8 cellular contexts compared by ENCODE assay signal in genomic region chr5:115179959-115180709, GRCh38. TPM values are rescaled to one million over a fixed set of nuclear protein-coding genes. Genes with fewer than 3 reads are reported as not detected.
A peak's percentile ranks its signal among the peaks of the same experiment; 100 is the strongest.
DNase-seq lines count a peak whose midpoint lies in the region; ATAC-seq and TF ChIP-seq lines count a peak whose summit lies in the region.

No MANE protein-coding gene starts in this region.

- peak; percentile 71 for ATAC-seq in GM19372 (IDR thresholded peaks at IDR 0.05; ENCODE audit: low read depth, unreplicated experiment)
- no peak for ATAC-seq in HG03469 (IDR thresholded peaks at IDR 0.05; ENCODE audit: unreplicated experiment)

- no peak overlapping the region for H3K27ac Mint-ChIP-seq in endodermal cell

- H3K27me3 ChIP-seq in SU-DHL-6 (ENCODE audit: low read length) (no peaks in the 10 kb centered on the region), endodermal cell (ENCODE audit: control insufficient read depth, insufficient read depth, low read length, poor library complexity, severe bottlenecking) (peaks cover 63% of the 10 kb centered on the region), mononuclear cell (ENCODE audit: insufficient read depth, low read length) (peaks cover 98% of the 10 kb centered on the region)

- H3K36me3 ChIP-seq in SU-DHL-6 (ENCODE audit: low read length), result no peaks in the 10 kb centered on the region
- no peaks in the 10 kb centered on the region for H3K36me3 ChIP-seq in endodermal cell (ENCODE audit: control insufficient read depth, insufficient read depth, low read length)
- H3K36me3 ChIP-seq in urinary bladder (ENCODE audit: insufficient read depth), result no peaks in the 10 kb centered on the region

- no peaks in the 10 kb centered on the region for H4K20me1 ChIP-seq in SU-DHL-6 (ENCODE audit: low read depth, low read length)

- H3F3A ChIP-seq in SU-DHL-6 (ENCODE audit: insufficient read depth), result peaks cover 9% of the 10 kb centered on the region; the same call in 1 of the 2 replicates

- H3K9me3 ChIP-seq in SU-DHL-6 (ENCODE audit: insufficient read depth, low read length), result no peaks in the 10 kb centered on the region
- H3K9me3 ChIP-seq in endodermal cell (ENCODE audit: control insufficient read depth, low read length), result no peaks in the 10 kb centered on the region
- no peaks in the 10 kb centered on the region for H3K9me3 ChIP-seq in mononuclear cell (ENCODE audit: low read depth, low read length)

- no peaks in the 10 kb centered on the region for H3K4me1 Mint-ChIP-seq in endodermal cell

- no peaks in the 10 kb centered on the region for H3K9me3 Mint-ChIP-seq in endodermal cell

- 0% methylated on average over 40 to 62 of the region's 62 CpGs for WGBS in endodermal cell (ENCODE audit: insufficient coverage in 1 of 2, insufficient read length in 1 of 2), 2 experiments
- under 1% methylated on average over 62 of the region's 62 CpGs for WGBS in urinary bladder

- H3K9me2 ChIP-seq in SU-DHL-6 (replicated peaks; ENCODE audit: insufficient read depth, low read length), result no peaks in the 10 kb centered on the region

- TF ChIP-seq CTCF in SU-DHL-6 (IDR thresholded peaks at IDR 0.05; ENCODE audit: insufficient read depth, low read length, poor library complexity, severe bottlenecking), result no peak
- TF ChIP-seq CTCF in endodermal cell (conservative IDR thresholded peaks at IDR 0.05), result no peak

- peak overlapping the region; percentile 60 for H3K4me3 Mint-ChIP-seq in endodermal cell

- H3K27ac ChIP-seq in SU-DHL-6 (ENCODE audit: low read depth, low read length) (no peak overlapping the region), endodermal cell (ENCODE audit: low read depth, low read length) (no peak overlapping the region), urinary bladder (ENCODE audit: low read depth) (no peak overlapping the region)

- peak overlapping the region; percentile 41 for H3K9ac ChIP-seq in SU-DHL-6 (ENCODE audit: low read length)
- H3K9ac ChIP-seq in endodermal cell (ENCODE audit: extremely low read depth, low read length, poor library complexity, severe bottlenecking), result no peak overlapping the region

- H3K4me1 ChIP-seq in endodermal cell (ENCODE audit: control insufficient read depth, insufficient read depth, low read length), result no peaks in the 10 kb centered on the region
- H3K4me1 ChIP-seq in mononuclear cell (ENCODE audit: insufficient read depth, low read length), result peaks cover 20% of the 10 kb centered on the region
- H3K4me1 ChIP-seq in urinary bladder (ENCODE audit: insufficient read depth), result no peaks in the 10 kb centered on the region

- peak overlapping the region; percentile 92 for H2AFZ ChIP-seq in SU-DHL-6 (ENCODE audit: low read depth, low read length, severe bottlenecking)

- DNase-seq in COLO668 (lab: John Stamatoyannopoulos, UW; ENCODE audit: unreplicated experiment) (peak; percentile 60), HK-2 (ENCODE audit: unreplicated experiment) (peak; percentile 30), endodermal cell (peak; percentile 85)

- peaks cover 73% of the 10 kb centered on the region for H3K27me3 Mint-ChIP-seq in endodermal cell (ENCODE audit: insufficient read depth)

- H3K4me2 ChIP-seq in SU-DHL-6 (ENCODE audit: low read depth, low read length, poor library complexity, severe bottlenecking), result peak overlapping the region; percentile 72

- H3K79me2 ChIP-seq in SU-DHL-6 (ENCODE audit: insufficient read depth, low read length), result no peaks in the 10 kb centered on the region

- no peaks in the 10 kb centered on the region for H3K36me3 Mint-ChIP-seq in endodermal cell (ENCODE audit: low read depth)

- H3K4me3 ChIP-seq in SU-DHL-6 (ENCODE audit: insufficient read depth, low read length, poor library complexity, severe bottlenecking) (peak overlapping the region; percentile 53), endodermal cell (ENCODE audit: low read length) (peak overlapping the region; percentile 83), mononuclear cell (ENCODE audit: low read length) (peak overlapping the region; percentile 24), urinary bladder (ENCODE audit: low read depth, low read length) (peak overlapping the region; percentile 42)

RNA-seq across cellular contexts. Expression of gene TRIM36, which starts 10.4 kb away (rescaled TPM):
- 10 to 100 TPM; 13.3 to 17.3 TPM for total RNA-seq in endodermal cell
- 19.8 TPM for polyA plus RNA-seq in endodermal cell (2013, experiment 1 of 2)
- polyA plus RNA-seq in endodermal cell (2013, experiment 2 of 2), result 19.7 TPM
- total RNA-seq in mononuclear cell, result 0.42 TPM
- 1.8 TPM for total RNA-seq in urinary bladder
- polyA plus RNA-seq in urinary bladder, result 0.34 TPM

Comparison
In these comparisons a context has a peak if more than half of its experiments do, and no peak if none do; other contexts are left out.
1. DNase-seq: peak in every context shown above with its lines; median percentile 85 in endodermal cell; 60 in COLO668; 30 in HK-2.
2. H3K4me3 ChIP-seq: peak in every context shown above with its lines; median percentile 83 in endodermal cell; 53 in SU-DHL-6; 42 in urinary bladder; 24 in mononuclear cell.